Comparison of ENCODE assay signal across 9 cellular contexts in genomic region chrX:103586659-103587058, GRCh38. TPM values are rescaled to one million over a fixed set of nuclear protein-coding genes. Genes with fewer than 3 reads are reported as not detected.
DNase-seq lines count a peak whose midpoint lies in the region; ATAC-seq and TF ChIP-seq lines count a peak whose summit lies in the region.
"Had no signal": no experiment of that assay in that cellular context is flagged by ENCODE, and none has a peak within 500 bp of the region (broad histone marks: within the 10 kb centered on the region; RNA-seq: fewer than 3 reads in every experiment).

No MANE protein-coding gene starts in this region.

- peaks cover 0 to 11% of the 10 kb centered on the region in 2 donors for H3K36me3 Mint-ChIP-seq in activated naive CD4-positive, alpha-beta T cell treated with anti-CD3 and anti-CD28 coated beads, Interleukin-2, amount 50 U/mL, for 72 hours

- no peak for ATAC-seq in activated naive CD4-positive, alpha-beta T cell treated with anti-CD3 and anti-CD28 coated beads, Interleukin-2, amount 50 U/mL, for 72 hours
- no peak for ATAC-seq in HG03432 (IDR thresholded peaks at IDR 0.05; ENCODE audit: unreplicated experiment)

- CTCF ChIA-PET in HEK293 (lab: Yijun Ruan, JAX): no interaction called here

- no peak for TF ChIP-seq POLR2A in stomach (IDR thresholded peaks at IDR 0.05)

- no peaks in the 10 kb centered on the region for H3K27me3 ChIP-seq in stomach

- TF ChIP-seq CTCF in HEK293 (tag by site-specific recombination; IDR thresholded peaks at IDR 0.05) (no peak), stomach (IDR thresholded peaks at IDR 0.05) (no peak)

- intact Hi-C loops in stomach (cut with DNase I; ENCODE audit: low total_unique reads): no loop called here

- 42 to 61% (median 47%) methylated on average over 4 of the region's 4 CpGs for WGBS in stomach, 5 donors

- no peaks in the 10 kb centered on the region for H3K9me3 Mint-ChIP-seq in activated naive CD4-positive, alpha-beta T cell treated with anti-CD3 and anti-CD28 coated beads, Interleukin-2, amount 50 U/mL, for 72 hours

- H3K4me3 ChIP-seq in HEK293 (ENCODE audit: low read depth, low read length) (no peak overlapping the region), iPS-18c (ENCODE audit: insufficient read depth, low read depth, low read length) (peak overlapping the region; percentile 77; the same call in 1 of the 2 replicates), stomach (peak overlapping the region; percentile 55 to 75 (median 68))

- H3K36me3 ChIP-seq in HEK293 (ENCODE audit: control insufficient read depth in 2 of 2, insufficient read depth in 1 of 2, low read length in 2 of 2): peaks cover 4 to 27% of the 10 kb centered on the region in 2 experiments; a peak in 2 of 3 replicates
- no peaks in the 10 kb centered on the region for H3K36me3 ChIP-seq in stomach

- H3K27ac ChIP-seq in HEK293 (ENCODE audit: extremely low read depth, low read depth, low read length): no peak overlapping the region
- peak overlapping the region in 4 of 5 donors; percentile 83 to 87 (median 85) for H3K27ac ChIP-seq in stomach

- H3K9me3 ChIP-seq in HEK293 (ENCODE audit: control insufficient read depth, insufficient read depth, low read depth, low read length): no peaks in the 10 kb centered on the region
- H3K9me3 ChIP-seq in iPS-18c (ENCODE audit: control insufficient read depth, insufficient read depth, low read length): no peaks in the 10 kb centered on the region
- peaks cover 0 to 15% (median 6%) of the 10 kb centered on the region in 4 donors for H3K9me3 ChIP-seq in stomach

- no peaks in the 10 kb centered on the region for H3K4me1 ChIP-seq in HEK293 (ENCODE audit: control insufficient read depth, insufficient read depth, low read length)
- peaks cover 0 to 16% (median 6%) of the 10 kb centered on the region in 4 donors for H3K4me1 ChIP-seq in stomach

- peak overlapping the region; percentile 70 to 83 for H3K27ac Mint-ChIP-seq in activated naive CD4-positive, alpha-beta T cell treated with anti-CD3 and anti-CD28 coated beads, Interleukin-2, amount 50 U/mL, for 72 hours

- TF ChIP-seq EP300 in stomach (IDR thresholded peaks at IDR 0.05): no peak

- POLR2A ChIA-PET in HEK293 (lab: Yijun Ruan, JAX): no interaction called here

- no peak for DNase-seq in activated naive CD4-positive, alpha-beta T cell treated with anti-CD3 and anti-CD28 coated beads, Interleukin-2, amount 50 U/mL, for 72 hours (ENCODE audit: low spot score in 2 of 2)
- DNase-seq in stomach (no peak), mucosa of gallbladder (ENCODE audit: low spot score) (no peak), SIG-M5 (lab: John Stamatoyannopoulos, UW) (no peak), germinal center (ENCODE audit: low spot score) (no peak)
- DNase-seq: activated CD4-positive, alpha-beta T cell treated with anti-CD3 and anti-CD28 coated beads for 1 hour had no signal

TF ChIP-seq in HEK293, 187 proteins besides CTCF, POLR2A, EP300 and RAD21:
- no peak for TF ChIP-seq ZNF416 (tag by site-specific recombination; IDR thresholded peaks at IDR 0.05)
- peak; percentile 99 for TF ChIP-seq PRDM1 (tag by site-specific recombination; IDR thresholded peaks at IDR 0.05)
- no peak for TF ChIP-seq ZNF248 (tag by site-specific recombination; IDR thresholded peaks at IDR 0.05)
- peak; percentile 53; the same call in 1 of the 2 replicates for TF ChIP-seq ZNF366 (tag by site-specific recombination; conservative IDR thresholded peaks at IDR 0.05)

RNA-seq across cellular contexts. Expression of gene TCEAL4, which starts 1.3 kb away (rescaled TPM):
- total RNA-seq in activated naive CD4-positive, alpha-beta T cell treated with anti-CD3 and anti-CD28 coated beads, Interleukin-2, amount 50 U/mL, for 72 hours: 10 to 100 TPM; 18.5 to 19.0 TPM
- total RNA-seq in stomach (100 to 1,000 TPM in 2 of 5 donors, 10 to 100 TPM in 2, 1 to 10 TPM in 1; 5.8 to 247 (median 59.8) TPM), mucosa of gallbladder (86.4 TPM)
- 100 to 1,000 TPM; 174 to 247 (median 186) TPM for polyA plus RNA-seq in stomach

RNA-seq across cellular contexts. Expression of gene TCEAL3, which starts 21.1 kb away (rescaled TPM):
- 1 to 10 TPM; 4.8 to 8.7 TPM for total RNA-seq in activated naive CD4-positive, alpha-beta T cell treated with anti-CD3 and anti-CD28 coated beads, Interleukin-2, amount 50 U/mL, for 72 hours
- total RNA-seq in stomach (10 to 100 TPM; 16.3 to 33.6 (median 22.8) TPM), mucosa of gallbladder (34.2 TPM)
- polyA plus RNA-seq in stomach: 10 to 100 TPM; 42.2 to 57.3 (median 56.3) TPM

RNA-seq across cellular contexts. Expression of gene TCEAL1, which starts 42.1 kb away (rescaled TPM):
- total RNA-seq in activated naive CD4-positive, alpha-beta T cell treated with anti-CD3 and anti-CD28 coated beads, Interleukin-2, amount 50 U/mL, for 72 hours: 10 to 100 TPM in 1 of 2 donors, 1 to 10 TPM in 1; 7.4 to 11.4 TPM
- total RNA-seq in stomach: 100 to 1,000 TPM in 1 of 5 donors, 10 to 100 TPM in 3, 1 to 10 TPM in 1; 2.9 to 183 (median 43.9) TPM
- polyA plus RNA-seq in stomach: 10 to 100 TPM; 40.5 to 44.6 (median 43.1) TPM
- 37.5 TPM for total RNA-seq in mucosa of gallbladder
